Comparison of ENCODE assay signal across 1 cellular context in the genomic region with DNA sequence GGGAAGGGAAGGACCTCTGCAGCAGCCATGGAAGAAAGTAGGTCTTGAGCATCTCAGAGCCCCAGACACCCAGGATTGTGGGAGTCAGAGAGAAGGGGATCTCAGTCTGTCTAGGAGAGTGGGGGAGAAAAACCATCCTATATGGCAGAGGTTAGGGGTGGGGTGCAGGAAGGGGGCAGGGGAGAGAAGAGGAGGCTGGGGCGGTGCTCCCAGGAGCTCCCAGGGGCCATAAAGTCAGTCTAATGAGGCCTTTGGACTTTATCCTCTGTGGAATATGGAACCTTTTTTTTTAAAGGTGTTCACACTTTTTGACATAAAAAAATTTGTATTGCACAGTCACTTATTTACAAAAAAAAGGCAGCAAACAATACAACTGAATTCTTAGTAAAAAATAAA.
TF ChIP-seq lines count a peak whose summit lies in the region.

No MANE protein-coding gene starts in this region.

TF ChIP-seq in SK-N-SH treated with all-trans-retinoic acid at 6 μM for 48 hours, 23 proteins besides CTCF, POLR2A, EP300 and RAD21 (continued from another document):
- TF ChIP-seq GLIS3 (CRISPR knock-in tag; IDR thresholded peaks at IDR 0.05) = no peak
- no peak for TF ChIP-seq TCF4 (CRISPR knock-in tag; IDR thresholded peaks at IDR 0.05; ENCODE audit: borderline replicate concordance)
- TF ChIP-seq ZNF565 (CRISPR knock-in tag; conservative IDR thresholded peaks at IDR 0.05; ENCODE audit: low read depth) = no peak
- no peak for TF ChIP-seq RARB (CRISPR knock-in tag; IDR thresholded peaks at IDR 0.05)
- TF ChIP-seq ZC3H10 (CRISPR knock-in tag; IDR thresholded peaks at IDR 0.05) = no peak
- no peak for TF ChIP-seq ZNF70 (CRISPR knock-in tag; IDR thresholded peaks at IDR 0.05)
- TF ChIP-seq ISL1 (CRISPR knock-in tag; IDR thresholded peaks at IDR 0.05) = no peak
- TF ChIP-seq ESRRG (CRISPR knock-in tag; IDR thresholded peaks at IDR 0.05) = no peak
- TF ChIP-seq BACH2 (CRISPR knock-in tag; IDR thresholded peaks at IDR 0.05; ENCODE audit: borderline replicate concordance) = no peak
- TF ChIP-seq CSDC2 (CRISPR knock-in tag; IDR thresholded peaks at IDR 0.05) = no peak
